Comparison of ENCODE assay signal across 22 cellular contexts in genomic region chr6:169981568-169981967, GRCh38.
DNase-seq lines count a peak whose midpoint lies in the region; FAIRE-seq and TF ChIP-seq lines count a peak whose summit lies in the region.
"Had no signal": no experiment of that assay in that cellular context is flagged by ENCODE, and none has a peak within 500 bp of the region (broad histone marks: within the 10 kb centered on the region; RNA-seq: fewer than 3 reads in every experiment).

No MANE protein-coding gene starts in this region.

- peaks cover 5% of the 10 kb centered on the region for H3K4me1 Mint-ChIP-seq in CD14-positive monocyte
- H3K4me1 Mint-ChIP-seq: CD8-positive, alpha-beta memory T cell had no signal

- no peak overlapping the region for H3K4me3 Mint-ChIP-seq in CD14-positive monocyte
- H3K4me3 Mint-ChIP-seq: B cell; CD4-positive, alpha-beta T cell; CD8-positive, alpha-beta memory T cell; GM23338; HFFc6 had no signal

- H3K4me3 ChIP-seq in H1 (ENCODE audit: extremely low read depth in 1 of 4, insufficient read depth in 2 of 4, low read depth in 3 of 4, low read length in 4 of 4): no peak overlapping the region
- no peak overlapping the region for H3K4me3 ChIP-seq in neuronal stem cell (ENCODE audit: low read length in 2 of 2)
- no peak overlapping the region for H3K4me3 ChIP-seq in spleen
- no peak overlapping the region for H3K4me3 ChIP-seq in trophoblast cell (ENCODE audit: low read depth, low read length)
- H3K4me3 ChIP-seq: BLaER1, GM12878, GM23338, HAP-1 had no signal

- no peaks in the 10 kb centered on the region for H3K36me3 ChIP-seq in H1 (ENCODE audit: control insufficient read depth in 2 of 4, insufficient read depth in 4 of 4, low read length in 3 of 4)
- no peaks in the 10 kb centered on the region for H3K36me3 ChIP-seq in neuronal stem cell (replicated peaks in 1 of 2; ENCODE audit: control insufficient read depth in 2 of 2, insufficient read depth in 2 of 2, low read length in 2 of 2)
- H3K36me3 ChIP-seq in spleen: no peaks in the 10 kb centered on the region
- H3K36me3 ChIP-seq in trophoblast cell (ENCODE audit: control insufficient read depth in 1 of 2, insufficient read depth in 2 of 2, low read length in 2 of 2): no peaks in the 10 kb centered on the region
- H3K36me3 ChIP-seq: BLaER1, HAP-1 had no signal

- DNase-seq in CD14-positive monocyte (ENCODE audit: low spot score): peak; percentile 19
- DNase-seq in H1 (ENCODE audit: low read depth in 1 of 2, low spot score in 2 of 2): no peak
- no peak for DNase-seq in neuronal stem cell (ENCODE audit: low spot score)
- peak; percentile 39 for DNase-seq in spleen
- no peak for DNase-seq in NCI-H1694 (lab: John Stamatoyannopoulos, UW)
- no peak for DNase-seq in trophoblast cell
- no peak for DNase-seq in globus pallidus (ENCODE audit: low spot score)
- DNase-seq: CD4-positive, alpha-beta T cell; DMS 273 treated with DMSO at 0.1 percent for 48 hours; EL; GDM1; HFFc6 had no signal

- H3K18ac ChIP-seq in H1 (ENCODE audit: extremely low read depth, low read length) (no peak overlapping the region), neuronal stem cell (ENCODE audit: low read length) (no peak overlapping the region), trophoblast cell (ENCODE audit: low read length) (no peak overlapping the region)

- 0 out of 2 replicates have a peak overlapping the region, but pooled peaks have one; percentile 50 for H2BK12ac ChIP-seq in H1 (ENCODE audit: low read depth, low read length)
- no peak overlapping the region for H2BK12ac ChIP-seq in neuronal stem cell (ENCODE audit: low read length)
- no peak overlapping the region for H2BK12ac ChIP-seq in trophoblast cell (ENCODE audit: low read length)

- no peak overlapping the region for H2BK20ac ChIP-seq in H1 (ENCODE audit: low read length)

- H3K27me3 Mint-ChIP-seq in CD14-positive monocyte (ENCODE audit: low read depth in 3 of 3): peaks cover 2 to 12% (median 8%) of the 10 kb centered on the region in 3 donors
- H3K27me3 Mint-ChIP-seq: CD4-positive, alpha-beta T cell had no signal

- no peak overlapping the region for H3K27ac Mint-ChIP-seq in CD14-positive monocyte
- H3K27ac Mint-ChIP-seq: B cell; CD4-positive, alpha-beta T cell; CD8-positive, alpha-beta memory T cell; GM23338; HFFc6 had no signal

- 83% methylated on average over 6 of the region's 6 CpGs; no CpG with 5 or more reads in 1 of the 2 experiments for WGBS in H1 (ENCODE audit: extremely low coverage in 1 of 2, insufficient coverage in 1 of 2, insufficient read length in 1 of 2, insufficient replicate concordance in 2 of 2, low coverage in 1 of 2, low lambda C conversion rate in 2 of 2, missing lambda C conversion rate in 1 of 2), 2 experiments
- no CpG with 5 or more reads among the region's 6 CpGs for WGBS in neuronal stem cell (ENCODE audit: extremely low coverage in 2 of 2, insufficient read length in 2 of 2, insufficient replicate concordance in 1 of 2), 2 donors
- 88 to 94% (median 89%) methylated on average over 6 of the region's 6 CpGs for WGBS in spleen, 5 donors
- WGBS in trophoblast cell (ENCODE audit: extremely low coverage, insufficient coverage, insufficient read length): no CpG with 5 or more reads among the region's 6 CpGs

- no peak overlapping the region for H4K5ac ChIP-seq in H1 (ENCODE audit: insufficient read length, low read depth, low read length)

- H2AFZ ChIP-seq in H1 (ENCODE audit: low read length) (no peak overlapping the region), neuronal stem cell (ENCODE audit: low read length) (no peak overlapping the region), trophoblast cell (ENCODE audit: insufficient read depth, low read length, poor library complexity) (no peak overlapping the region)
- H2AFZ ChIP-seq: GM23338 had no signal

- intact Hi-C loops in CD14-positive monocyte (cut with micrococcal nuclease) (no loop called here), spleen (cut with DNase I; ENCODE audit: low total_unique reads) (no loop called here)

- no peak for TF ChIP-seq EP300 in H1 (IDR thresholded peaks at IDR 0.05; ENCODE audit: borderline replicate concordance in 1 of 2, low read depth in 2 of 2, low read length in 2 of 2)

- H3K4me1 ChIP-seq in H1 (replicated peaks in 1 of 4; ENCODE audit: control insufficient read depth in 3 of 4, insufficient read depth in 4 of 4, low read length in 3 of 4) (no peaks in the 10 kb centered on the region; a peak in 1 of 7 replicates), neuronal stem cell (ENCODE audit: control insufficient read depth in 2 of 2, insufficient read depth in 1 of 2, low read depth in 1 of 2, low read length in 2 of 2) (peaks cover 2 to 4% of the 10 kb centered on the region in 2 donors), spleen (peaks cover 0 to 19% (median 4%) of the 10 kb centered on the region in 6 donors), trophoblast cell (ENCODE audit: control insufficient read depth in 1 of 2, insufficient read depth in 2 of 2, low read length in 2 of 2) (no peaks in the 10 kb centered on the region)
- H3K4me1 ChIP-seq: HAP-1 had no signal

- TF ChIP-seq POLR2A in H1 (IDR thresholded peaks at IDR 0.05; ENCODE audit: control extremely low read depth in 1 of 2, low read depth in 2 of 2, low read length in 2 of 2) (no peak), spleen (IDR thresholded peaks at IDR 0.05) (no peak)

- H4K12ac ChIP-seq in trophoblast cell (ENCODE audit: low read depth, low read length): no peak overlapping the region

- H3K56ac ChIP-seq in H1 (replicated peaks; ENCODE audit: insufficient read length, low read depth, low read length): no peak overlapping the region

- H3K23me2 ChIP-seq in H1 (ENCODE audit: low read depth, low read length): no peaks in the 10 kb centered on the region

- TF ChIP-seq CTCF in CD14-positive monocyte (IDR thresholded peaks at IDR 0.05) (no peak), H1 (IDR thresholded peaks at IDR 0.05; ENCODE audit: control extremely low read depth in 1 of 3, insufficient read depth in 1 of 3, low read depth in 1 of 3, low read length in 3 of 3) (no peak), spleen (IDR thresholded peaks at IDR 0.05 in 8 of 11, conservative IDR thresholded peaks at IDR 0.05 in 3 of 11) (no peak)

- H3K4ac ChIP-seq in H1 (replicated peaks; ENCODE audit: insufficient read length, low read depth, low read length): no peak overlapping the region
- no peak overlapping the region for H3K4ac ChIP-seq in neuronal stem cell (ENCODE audit: low read length)
- no peak overlapping the region for H3K4ac ChIP-seq in trophoblast cell (ENCODE audit: low read depth, low read length)

- H3K23ac ChIP-seq in H1 (ENCODE audit: insufficient read length) (no peak overlapping the region), neuronal stem cell (ENCODE audit: low read depth, low read length, poor library complexity) (no peak overlapping the region), trophoblast cell (ENCODE audit: low read length) (no peak overlapping the region)

- H2AK5ac ChIP-seq in H1 (ENCODE audit: low read depth, low read length): no peak overlapping the region
- H2AK5ac ChIP-seq in neuronal stem cell (ENCODE audit: low read depth, low read length): peak overlapping the region; percentile 44
- H2AK5ac ChIP-seq in trophoblast cell (ENCODE audit: low read length): no peak overlapping the region

- no peak for FAIRE-seq in H1 (lab: Jason Lieb, UNC)
- FAIRE-seq: D721Med, GM12878, GM19239, H54 had no signal

- POLR2A ChIA-PET in H1 (lab: Charles Lee; ENCODE audit: partially characterized antibody): no interaction called here

- H2BK15ac ChIP-seq in H1 (ENCODE audit: low read length): no peak overlapping the region
- no peak overlapping the region for H2BK15ac ChIP-seq in neuronal stem cell (ENCODE audit: low read length)

- CTCF ChIA-PET in H1 (lab: Charles Lee; ENCODE audit: partially characterized antibody): interaction anchor here (1.3 to 3.0 kb wide), 2 partner anchors 20 to 149 kb away, joined by 3 to 9 read pairs; no protein-coding TSS in a partner anchor

- TF ChIP-seq RAD21 in H1 (IDR thresholded peaks at IDR 0.05 in 1 of 2, conservative IDR thresholded peaks at IDR 0.05 in 1 of 2; ENCODE audit: low read depth in 2 of 2, low read length in 2 of 2): no peak

- H3K14ac ChIP-seq in H1 (ENCODE audit: insufficient read length) (no peak overlapping the region), neuronal stem cell (ENCODE audit: low read length) (no peak overlapping the region), trophoblast cell (ENCODE audit: low read length) (no peak overlapping the region)

- no peaks in the 10 kb centered on the region for H3K27me3 ChIP-seq in H1 (replicated peaks in 1 of 4; ENCODE audit: control insufficient read depth in 3 of 4, extremely low read depth in 1 of 4, insufficient read depth in 3 of 4, low read length in 3 of 4)
- no peaks in the 10 kb centered on the region for H3K27me3 ChIP-seq in neuronal stem cell (ENCODE audit: control insufficient read depth in 3 of 3, insufficient read depth in 3 of 3, low read depth in 1 of 3, low read length in 3 of 3)
- peaks cover 0 to 92% (median 5%) of the 10 kb centered on the region in 7 donors for H3K27me3 ChIP-seq in spleen (replicated peaks in 1 of 7)
- H3K27me3 ChIP-seq in trophoblast cell (ENCODE audit: insufficient read depth, low read length): no peaks in the 10 kb centered on the region
- H3K27me3 ChIP-seq: BLaER1 had no signal

- no peaks in the 10 kb centered on the region for H3K9me3 ChIP-seq in H1 (ENCODE audit: insufficient read depth in 2 of 2, low read depth in 1 of 2, low read length in 1 of 2)
- H3K9me3 ChIP-seq in neuronal stem cell (replicated peaks in 1 of 2; ENCODE audit: control insufficient read depth in 2 of 2, insufficient read depth in 1 of 2, low read depth in 1 of 2, low read length in 2 of 2): no peaks in the 10 kb centered on the region
- H3K9me3 ChIP-seq in spleen: no peaks in the 10 kb centered on the region
- H3K9me3 ChIP-seq in trophoblast cell (ENCODE audit: insufficient read depth, low read depth, low read length): peaks cover 4% of the 10 kb centered on the region
- H3K9me3 ChIP-seq: BLaER1, HAP-1 had no signal

- no peak overlapping the region for H3K9ac ChIP-seq in H1 (replicated peaks in 1 of 4; ENCODE audit: extremely low read depth in 1 of 4, low read depth in 3 of 4, low read length in 3 of 4)
- H3K9ac ChIP-seq in neuronal stem cell (ENCODE audit: low read depth, low read length, poor library complexity): no peak overlapping the region
- no peak overlapping the region for H3K9ac ChIP-seq in trophoblast cell (ENCODE audit: low read length)
- H3K9ac ChIP-seq: BLaER1 had no signal

- no peaks in the 10 kb centered on the region for H3K36me3 Mint-ChIP-seq in CD14-positive monocyte
- H3K36me3 Mint-ChIP-seq: CD8-positive, alpha-beta memory T cell had no signal

- H2BK5ac ChIP-seq in H1 (ENCODE audit: low read depth, low read length) (no peak overlapping the region), neuronal stem cell (ENCODE audit: low read length) (no peak overlapping the region), trophoblast cell (ENCODE audit: low read depth, low read length, poor library complexity) (no peak overlapping the region)

- H3K79me2 ChIP-seq in H1 (ENCODE audit: control insufficient read depth in 1 of 2, insufficient read depth in 2 of 2, low read length in 2 of 2) (no peaks in the 10 kb centered on the region), trophoblast cell (ENCODE audit: control insufficient read depth, insufficient read depth, low read length, poor library complexity) (no peaks in the 10 kb centered on the region)

- H4K91ac ChIP-seq in H1 (replicated peaks; ENCODE audit: insufficient read length, low read length): no peak overlapping the region
- no peak overlapping the region for H4K91ac ChIP-seq in neuronal stem cell (ENCODE audit: low read depth, low read length, poor library complexity)
- H4K91ac ChIP-seq in trophoblast cell (ENCODE audit: low read depth, low read length): no peak overlapping the region

- H3K9me3 Mint-ChIP-seq in CD14-positive monocyte: no peaks in the 10 kb centered on the region
- H3K9me3 Mint-ChIP-seq: CD4-positive, alpha-beta T cell; CD8-positive, alpha-beta memory T cell had no signal

- H4K20me1 ChIP-seq in H1 (replicated peaks in 1 of 2; ENCODE audit: control insufficient read depth in 1 of 2, insufficient read depth in 2 of 2, low read length in 2 of 2): no peaks in the 10 kb centered on the region
- H4K20me1 ChIP-seq: BLaER1 had no signal

- H2BK120ac ChIP-seq in H1 (replicated peaks; ENCODE audit: low read depth, low read length) (no peak overlapping the region), neuronal stem cell (ENCODE audit: low read depth, low read length) (no peak overlapping the region), trophoblast cell (ENCODE audit: insufficient read depth, low read length, poor library complexity) (no peak overlapping the region)

- H4K8ac ChIP-seq in H1 (ENCODE audit: extremely low read depth, insufficient read depth, low read length): no peak overlapping the region
- H4K8ac ChIP-seq in neuronal stem cell (ENCODE audit: low read depth, low read length): no peak overlapping the region
- H4K8ac ChIP-seq in trophoblast cell (ENCODE audit: low read depth, low read length): no peak overlapping the region

- H3K27ac ChIP-seq in H1 (ENCODE audit: low read depth, low read length) (no peak overlapping the region), neuronal stem cell (replicated peaks; ENCODE audit: low read length) (no peak overlapping the region), spleen (no peak overlapping the region), trophoblast cell (ENCODE audit: low read depth, low read length) (no peak overlapping the region)
- H3K27ac ChIP-seq: BLaER1, C4-2B had no signal

- H3K4me2 ChIP-seq in H1 (ENCODE audit: insufficient read depth in 1 of 2, low read depth in 2 of 2, low read length in 2 of 2): no peak overlapping the region
- H3K4me2 ChIP-seq in neuronal stem cell (ENCODE audit: insufficient read depth, low read length, poor library complexity, severe bottlenecking): no peak overlapping the region
- H3K4me2 ChIP-seq in trophoblast cell (ENCODE audit: low read length): no peak overlapping the region
- H3K4me2 ChIP-seq: BLaER1, GM23338 had no signal

- H3K79me1 ChIP-seq in H1 (ENCODE audit: low read depth, low read length) (no peaks in the 10 kb centered on the region), neuronal stem cell (ENCODE audit: low read depth, low read length) (peaks cover 1% of the 10 kb centered on the region), trophoblast cell (ENCODE audit: low read length) (no peaks in the 10 kb centered on the region)

Comparison
In these comparisons a context has a peak if more than half of its experiments do, and no peak if none do; other contexts are left out.
1. DNase-seq: peak in CD14-positive monocyte (single experiment) and spleen (single experiment); none in H1 (0 of 2), neuronal stem cell (single experiment), NCI-H1694 (single experiment), trophoblast cell (0 of 2) and globus pallidus (single experiment).